ENCODE assay signal across 19 cellular contexts in the genomic region with DNA sequence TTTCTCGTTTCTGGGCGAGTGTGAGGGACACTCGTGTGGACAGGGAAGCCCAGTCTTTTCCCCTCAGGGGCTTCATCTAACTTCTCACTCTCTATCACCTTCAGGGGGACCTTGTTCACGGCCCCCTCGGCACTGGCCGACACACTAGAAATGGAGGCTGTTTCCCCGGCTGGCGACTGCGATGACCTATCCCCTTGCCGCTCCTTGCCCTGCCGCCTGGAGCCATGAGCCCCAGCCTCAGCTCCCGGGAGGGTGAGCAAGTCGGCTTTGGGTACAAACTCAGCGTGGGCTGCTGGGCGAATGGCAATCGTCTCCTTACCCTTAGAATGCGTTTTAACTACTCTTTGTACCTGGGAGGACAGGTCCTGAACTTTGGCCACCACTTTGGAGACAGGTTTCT. TPM values are rescaled to one million over a fixed set of nuclear protein-coding genes. Genes with fewer than 3 reads are reported as not detected.
A peak's percentile ranks its signal among the peaks of the same experiment; 100 is the strongest.
DNase-seq lines count a peak whose midpoint lies in the region; ATAC-seq and TF ChIP-seq lines count a peak whose summit lies in the region.
"Had no signal": no experiment of that assay in that cellular context is flagged by ENCODE, and none has a peak within 500 bp of the region (broad histone marks: within the 10 kb centered on the region; RNA-seq: fewer than 3 reads in every experiment).

No MANE protein-coding gene starts in this region.

- DNase-seq in CD14-positive monocyte (ENCODE audit: low spot score) (no peak), adrenal gland (no peak), lower lobe of right lung (no peak), thoracic aorta (ENCODE audit: low spot score) (no peak), left colon (no peak)
- DNase-seq: ACHN; CD4-positive, alpha-beta memory T cell; DMS79 treated with DMSO at 0.1 percent for 48 hours; GOT3; HFFc6; MG63; NCI-H1436; NCI-H2029 treated with DMSO at 0.1 percent for 48 hours; NCI-H510A; NCI-H82; Right ventricle myocardium superior had no signal

- peak overlapping the region in 1 of 2 donors; percentile 69 for H3K4me3 Mint-ChIP-seq in CD14-positive monocyte
- H3K4me3 Mint-ChIP-seq: CD4-positive, alpha-beta memory T cell; HFFc6 had no signal

- peak overlapping the region; percentile 69 to 99 (median 96) for H3K27ac Mint-ChIP-seq in CD14-positive monocyte

- TF ChIP-seq CTCF in CD14-positive monocyte (IDR thresholded peaks at IDR 0.05) (no peak), adrenal gland (IDR thresholded peaks at IDR 0.05) (no peak), lower lobe of right lung (IDR thresholded peaks at IDR 0.05) (no peak), thoracic aorta (IDR thresholded peaks at IDR 0.05) (no peak)

- WGBS in adrenal gland, 4 donors, result 83 to 89% (median 88%) methylated on average over 17 of the region's 17 CpGs

- H3K27ac ChIP-seq in adrenal gland (peak overlapping the region in 4 of 5 donors; percentile 11 to 81 (median 40)), lower lobe of right lung (no peak overlapping the region), thoracic aorta (peak overlapping the region in 1 of 2 donors; percentile 5)

- peaks cover 0 to 3% of the 10 kb centered on the region in 2 donors for H3K36me3 Mint-ChIP-seq in CD14-positive monocyte
- H3K36me3 Mint-ChIP-seq: CD4-positive, alpha-beta memory T cell had no signal

- TF ChIP-seq POLR2A in adrenal gland (IDR thresholded peaks at IDR 0.05), result no peak

- H3K4me1 ChIP-seq in adrenal gland (replicated peaks in 1 of 2) (peaks cover 0 to 6% of the 10 kb centered on the region in 2 donors), lower lobe of right lung (peaks cover 35% of the 10 kb centered on the region), thoracic aorta (ENCODE audit: control insufficient read depth in 1 of 2, low read depth in 2 of 2) (no peaks in the 10 kb centered on the region)

- H3K9me3 ChIP-seq in adrenal gland (replicated peaks in 1 of 3) (no peaks in the 10 kb centered on the region), lower lobe of right lung (no peaks in the 10 kb centered on the region), thoracic aorta (no peaks in the 10 kb centered on the region)
- H3K9me3 ChIP-seq: MG63 had no signal

- ATAC-seq in lower lobe of right lung, result no peak
- no peak for ATAC-seq in thoracic aorta (ENCODE audit: insufficient number of reproducible peaks, low FRiP score, low read depth)
- no peak for ATAC-seq in HG02852 (IDR thresholded peaks at IDR 0.05; ENCODE audit: unreplicated experiment)
- ATAC-seq in left colon, result no peak
- ATAC-seq in HG02798 (IDR thresholded peaks at IDR 0.05; ENCODE audit: poor library complexity, unreplicated experiment), result no peak
- ATAC-seq: HepG2 had no signal

- H3K4me3 ChIP-seq in adrenal gland (peak overlapping the region in 1 of 4 donors; percentile 46), lower lobe of right lung (peak overlapping the region; percentile 37), thoracic aorta (peak overlapping the region; percentile 56)
- H3K4me3 ChIP-seq: MG63 had no signal

- H3K36me3 ChIP-seq in adrenal gland (replicated peaks in 1 of 2) (no peaks in the 10 kb centered on the region), lower lobe of right lung (no peaks in the 10 kb centered on the region), thoracic aorta (no peaks in the 10 kb centered on the region)
- H3K36me3 ChIP-seq: MG63 had no signal

- peaks cover 0 to 2% (median 0%) of the 10 kb centered on the region in 3 donors for H3K27me3 Mint-ChIP-seq in CD14-positive monocyte (ENCODE audit: low read depth in 3 of 3)

- peaks cover 0 to 6% (median 0%) of the 10 kb centered on the region in 7 donors for H3K9me3 Mint-ChIP-seq in CD14-positive monocyte
- H3K9me3 Mint-ChIP-seq: HFFc6 had no signal

- H3K4me1 Mint-ChIP-seq in CD14-positive monocyte, result peaks cover 82% of the 10 kb centered on the region

- intact Hi-C loops in CD14-positive monocyte (cut with micrococcal nuclease) (loop anchor here in 1 of 2 donors (5.0 kb wide), 1 partner anchor 44 kb away; no protein-coding TSS in a partner anchor), adrenal gland (cut with DNase I) (no loop called here), lower lobe of right lung (cut with DNase I) (no loop called here), left colon (cut with DNase I, micrococcal nuclease) (no loop called here)

- no peaks in the 10 kb centered on the region for H3K27me3 ChIP-seq in adrenal gland
- H3K27me3 ChIP-seq in lower lobe of right lung (ENCODE audit: low read depth), result no peaks in the 10 kb centered on the region
- H3K27me3 ChIP-seq in thoracic aorta (replicated peaks; ENCODE audit: insufficient read depth), result no peaks in the 10 kb centered on the region
- H3K27me3 ChIP-seq: MG63 had no signal

RNA-seq across cellular contexts. Expression of a gene that starts 41.0 kb away (rescaled TPM):
- polyA plus RNA-seq in CD14-positive monocyte (under 1 TPM; 0.28 to 0.34 TPM), adrenal gland (1 to 10 TPM in 2 of 3 donors, under 1 TPM in 1; 0.37 to 6.0 (median 2.3) TPM)
- total RNA-seq in adrenal gland (10 to 100 TPM in 7 of 8 donors, 1 to 10 TPM in 1; 8.3 to 29.2 (median 11.8) TPM), lower lobe of right lung (38.8 TPM), thoracic aorta (10 to 100 TPM; 26.9 to 27.5 TPM), left colon (10 to 100 TPM; 36.2 to 48.3 TPM)
